ENCODE assay signal across 19 cellular contexts in genomic region chr13:74796126-74796643, GRCh38.
DNase-seq lines count a peak whose midpoint lies in the region; ATAC-seq and TF ChIP-seq lines count a peak whose summit lies in the region.
"Had no signal": no experiment of that assay in that cellular context is flagged by ENCODE, and none has a peak within 500 bp of the region (broad histone marks: within the 10 kb centered on the region; RNA-seq: fewer than 3 reads in every experiment).

No MANE protein-coding gene starts in this region.

- H3K4me2 ChIP-seq in GM23338 = no peak overlapping the region
- H3K4me2 ChIP-seq: A549, KMS-11 had no signal

- no peaks in the 10 kb centered on the region for H3F3A ChIP-seq in GM23338 (replicated peaks; ENCODE audit: low read depth)

- peaks cover 4% of the 10 kb centered on the region for H3K27me3 Mint-ChIP-seq in GM23338 (ENCODE audit: insufficient read depth, low read depth, poor library complexity)
- H3K27me3 Mint-ChIP-seq in activated CD4-positive, alpha-beta T cell treated with anti-CD3 and anti-CD28 coated beads, Interleukin-2, amount 10 ng/mL, durations not matched to agents 7 days and 5 days = peaks cover 3% of the 10 kb centered on the region

- H3K4me1 ChIP-seq in GM23338 (ENCODE audit: insufficient read depth) (no peaks in the 10 kb centered on the region), mesodermal cell (ENCODE audit: control insufficient read depth, insufficient read depth, low read length, poor library complexity, severe bottlenecking) (peaks cover 2% of the 10 kb centered on the region)
- H3K4me1 ChIP-seq: A549, Peyer's patch had no signal

- no peaks in the 10 kb centered on the region for H3K4me1 Mint-ChIP-seq in GM23338
- H3K4me1 Mint-ChIP-seq in activated CD4-positive, alpha-beta T cell treated with anti-CD3 and anti-CD28 coated beads, Interleukin-2, amount 10 ng/mL, durations not matched to agents 7 days and 5 days = no peaks in the 10 kb centered on the region

- no peaks in the 10 kb centered on the region for H4K20me1 ChIP-seq in GM23338 (replicated peaks; ENCODE audit: insufficient read depth)

- H3K36me3 Mint-ChIP-seq in GM23338 (ENCODE audit: low read depth) = no peaks in the 10 kb centered on the region
- no peaks in the 10 kb centered on the region for H3K36me3 Mint-ChIP-seq in activated CD4-positive, alpha-beta T cell treated with anti-CD3 and anti-CD28 coated beads, Interleukin-2, amount 10 ng/mL, durations not matched to agents 7 days and 5 days (ENCODE audit: low read depth)

- H3K9me2 ChIP-seq in GM23338 (ENCODE audit: insufficient read depth) = 0 out of 2 replicates have a peak, but pooled peaks cover 5% of the 10 kb centered on the region

- no peaks in the 10 kb centered on the region for H3K27me3 ChIP-seq in GM23338 (ENCODE audit: insufficient read depth)
- H3K27me3 ChIP-seq: Peyer's patch had no signal

- CTCF ChIA-PET in activated CD4-positive, alpha-beta T cell treated with anti-CD3 and anti-CD28 coated beads, Interleukin-2, amount 10 ng/mL, durations not matched to agents 7 days and 5 days (lab: Charles Lee) = no interaction called here

- H3K4me3 Mint-ChIP-seq in GM23338 = no peak overlapping the region
- H3K4me3 Mint-ChIP-seq in activated CD4-positive, alpha-beta T cell treated with anti-CD3 and anti-CD28 coated beads, Interleukin-2, amount 10 ng/mL, durations not matched to agents 7 days and 5 days = no peak overlapping the region

- H3K36me3 ChIP-seq in GM23338 (ENCODE audit: insufficient read depth) (peaks cover 3% of the 10 kb centered on the region; the same call in 1 of the 2 replicates), mesodermal cell (ENCODE audit: control insufficient read depth, insufficient read depth, low read length) (no peaks in the 10 kb centered on the region)
- H3K36me3 ChIP-seq: Peyer's patch had no signal

- DNase-seq in GM23338 (ENCODE audit: low spot score) = no peak
- DNase-seq in caudate nucleus (lab: John Stamatoyannopoulos, UW) = peak in 5 of 61 donors; percentile 0 to 5 (median 2)
- peak in 6 of 49 donors; percentile 1 to 25 (median 4) for DNase-seq in substantia nigra (lab: John Stamatoyannopoulos, UW)
- no peak for DNase-seq in central memory CD4-positive, alpha-beta T cell
- no peak for DNase-seq in activated naive CD4-positive, alpha-beta T cell (lab: John Stamatoyannopoulos, UW)
- no peak for DNase-seq in activated CD4-positive, alpha-beta T cell treated with anti-CD3 and anti-CD28 coated beads, Interleukin-2, amount 10 ng/mL, durations not matched to agents 7 days and 5 days
- no peak for DNase-seq in SK-N-DZ (ENCODE audit: low spot score)
- DNase-seq: DMS53, MM.1S, NCI-H1417, NCI-H2029, NCI-H2171 treated with DMSO at 0.1 percent for 48 hours, NCI-H82, Peyer's patch, Right ventricle myocardium superior had no signal

- no peaks in the 10 kb centered on the region; the same call in 2 of the 3 replicates for H3K9me3 Mint-ChIP-seq in GM23338
- H3K9me3 Mint-ChIP-seq in activated CD4-positive, alpha-beta T cell treated with anti-CD3 and anti-CD28 coated beads, Interleukin-2, amount 10 ng/mL, durations not matched to agents 7 days and 5 days = no peaks in the 10 kb centered on the region

- H3K27ac Mint-ChIP-seq in GM23338 = no peak overlapping the region
- no peak overlapping the region for H3K27ac Mint-ChIP-seq in activated CD4-positive, alpha-beta T cell treated with anti-CD3 and anti-CD28 coated beads, Interleukin-2, amount 10 ng/mL, durations not matched to agents 7 days and 5 days

- no peak for ATAC-seq in GM23338
- ATAC-seq: A549 had no signal

- H3K9me3 ChIP-seq in mesodermal cell (ENCODE audit: control insufficient read depth, low read length) = no peaks in the 10 kb centered on the region
- H3K9me3 ChIP-seq: A549, Peyer's patch had no signal

- no peak overlapping the region for H2AFZ ChIP-seq in GM23338

- peak; percentile 27 to 57; a peak in 3 of 4 replicates for TF ChIP-seq CTCF in GM23338 (conservative IDR thresholded peaks at IDR 0.05; ENCODE audit: low read depth in 2 of 2)

- POLR2A ChIA-PET in activated CD4-positive, alpha-beta T cell treated with anti-CD3 and anti-CD28 coated beads, Interleukin-2, amount 10 ng/mL, durations not matched to agents 7 days and 5 days (lab: Charles Lee) = no interaction called here

- 93 to 100% methylated on average over 1 to 2 of the region's 3 CpGs for WGBS in mesodermal cell (ENCODE audit: insufficient coverage in 2 of 2), 2 experiments

- H3K4me3 ChIP-seq in GM23338 (no peak overlapping the region), mesodermal cell (ENCODE audit: extremely low read depth, insufficient read depth, low read length, poor library complexity, severe bottlenecking) (no peak overlapping the region)
- H3K4me3 ChIP-seq: A549, Peyer's patch had no signal

- H3K27ac ChIP-seq in GM23338 (ENCODE audit: low read depth) (no peak overlapping the region), caudate nucleus (ENCODE audit: low read depth, low read length) (peak overlapping the region; percentile 76), mesodermal cell (ENCODE audit: low read depth, low read length, severe bottlenecking) (peak overlapping the region; percentile 6), substantia nigra (ENCODE audit: low read depth, low read length, poor library complexity, severe bottlenecking) (peak overlapping the region; percentile 79)
- H3K27ac ChIP-seq: A549, HL-60, KMS-11, Peyer's patch had no signal

- no peaks in the 10 kb centered on the region for H3K79me2 ChIP-seq in GM23338 (replicated peaks; ENCODE audit: insufficient read depth)

TF ChIP-seq in GM23338, 12 proteins besides CTCF, POLR2A, EP300 and RAD21 (continues in another document):
- TF ChIP-seq CREB1 (CRISPR knock-in tag; IDR thresholded peaks at IDR 0.05; ENCODE audit: low read depth) = no peak
- no peak for TF ChIP-seq POLR2AphosphoS5 (IDR thresholded peaks at IDR 0.05; ENCODE audit: low read depth)
- no peak for TF ChIP-seq NANOG (IDR thresholded peaks at IDR 0.05; ENCODE audit: borderline replicate concordance)
- TF ChIP-seq EZH2phosphoT487 (IDR thresholded peaks at IDR 0.05; ENCODE audit: unreplicated experiment) = no peak
- no peak for TF ChIP-seq ZNF462 (CRISPR knock-in tag; IDR thresholded peaks at IDR 0.05)
- TF ChIP-seq ZNF331 (CRISPR knock-in tag; IDR thresholded peaks at IDR 0.05; ENCODE audit: low read depth) = no peak
- no peak for TF ChIP-seq ZNF114 (CRISPR knock-in tag; IDR thresholded peaks at IDR 0.05)
